In genomic region chr15:64070965-64071851, GRCh38 we compare ENCODE assay signal across 1 cellular context.
TF ChIP-seq lines count a peak whose summit lies in the region.

No MANE protein-coding gene starts in this region.

TF ChIP-seq in K562, 482 proteins besides CTCF, POLR2A, EP300 and RAD21 (continued from another document and continues in another):
- TF ChIP-seq, protein P1, sequence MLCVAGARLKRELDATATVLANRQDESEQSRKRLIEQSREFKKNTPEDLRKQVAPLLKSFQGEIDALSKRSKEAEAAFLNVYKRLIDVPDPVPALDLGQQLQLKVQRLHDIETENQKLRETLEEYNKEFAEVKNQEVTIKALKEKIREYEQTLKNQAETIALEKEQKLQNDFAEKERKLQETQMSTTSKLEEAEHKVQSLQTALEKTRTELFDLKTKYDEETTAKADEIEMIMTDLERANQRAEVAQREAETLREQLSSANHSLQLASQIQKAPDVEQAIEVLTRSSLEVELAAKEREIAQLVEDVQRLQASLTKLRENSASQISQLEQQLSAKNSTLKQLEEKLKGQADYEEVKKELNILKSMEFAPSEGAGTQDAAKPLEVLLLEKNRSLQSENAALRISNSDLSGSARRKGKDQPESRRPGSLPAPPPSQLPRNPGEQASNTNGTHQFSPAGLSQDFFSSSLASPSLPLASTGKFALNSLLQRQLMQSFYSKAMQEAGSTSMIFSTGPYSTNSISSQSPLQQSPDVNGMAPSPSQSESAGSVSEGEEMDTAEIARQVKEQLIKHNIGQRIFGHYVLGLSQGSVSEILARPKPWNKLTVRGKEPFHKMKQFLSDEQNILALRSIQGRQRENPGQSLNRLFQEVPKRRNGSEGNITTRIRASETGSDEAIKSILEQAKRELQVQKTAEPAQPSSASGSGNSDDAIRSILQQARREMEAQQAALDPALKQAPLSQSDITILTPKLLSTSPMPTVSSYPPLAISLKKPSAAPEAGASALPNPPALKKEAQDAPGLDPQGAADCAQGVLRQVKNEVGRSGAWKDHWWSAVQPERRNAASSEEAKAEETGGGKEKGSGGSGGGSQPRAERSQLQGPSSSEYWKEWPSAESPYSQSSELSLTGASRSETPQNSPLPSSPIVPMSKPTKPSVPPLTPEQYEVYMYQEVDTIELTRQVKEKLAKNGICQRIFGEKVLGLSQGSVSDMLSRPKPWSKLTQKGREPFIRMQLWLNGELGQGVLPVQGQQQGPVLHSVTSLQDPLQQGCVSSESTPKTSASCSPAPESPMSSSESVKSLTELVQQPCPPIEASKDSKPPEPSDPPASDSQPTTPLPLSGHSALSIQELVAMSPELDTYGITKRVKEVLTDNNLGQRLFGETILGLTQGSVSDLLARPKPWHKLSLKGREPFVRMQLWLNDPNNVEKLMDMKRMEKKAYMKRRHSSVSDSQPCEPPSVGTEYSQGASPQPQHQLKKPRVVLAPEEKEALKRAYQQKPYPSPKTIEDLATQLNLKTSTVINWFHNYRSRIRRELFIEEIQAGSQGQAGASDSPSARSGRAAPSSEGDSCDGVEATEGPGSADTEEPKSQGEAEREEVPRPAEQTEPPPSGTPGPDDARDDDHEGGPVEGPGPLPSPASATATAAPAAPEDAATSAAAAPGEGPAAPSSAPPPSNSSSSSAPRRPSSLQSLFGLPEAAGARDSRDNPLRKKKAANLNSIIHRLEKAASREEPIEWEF (CRISPR knock-in tag; IDR thresholded peaks at IDR 0.05) = peak; percentile 68
- TF ChIP-seq NFIC (IDR thresholded peaks at IDR 0.05) (no peak), SMARCA5 (IDR thresholded peaks at IDR 0.05) (no peak), NR2C2 (CRISPR knock-in tag; IDR thresholded peaks at IDR 0.05) (no peak), NR2C2 (tag; IDR thresholded peaks at IDR 0.05) (peak; percentile 55; the same call in 1 of the 2 replicates), ZNF3 (CRISPR knock-in tag; IDR thresholded peaks at IDR 0.05) (no peak), SMC3 (conservative IDR thresholded peaks at IDR 0.05; ENCODE audit: insufficient read depth, low read depth, low read length) (no peak), KLF16 (IDR thresholded peaks at IDR 0.05) (no peak), ZNF77 (CRISPR knock-in tag; IDR thresholded peaks at IDR 0.05) (no peak), TFAP4 (CRISPR knock-in tag; IDR thresholded peaks at IDR 0.05; ENCODE audit: borderline replicate concordance) (no peak), PRPF4 (IDR thresholded peaks at IDR 0.05; ENCODE audit: insufficient read depth, low read depth, low read length, poor library complexity, severe bottlenecking) (no peak), DPF2 (IDR thresholded peaks at IDR 0.05) (peak; percentile 29; the same call in 1 of the 2 replicates), RBM22 (IDR thresholded peaks at IDR 0.05; ENCODE audit: low read depth, low read length, poor library complexity, severe bottlenecking) (no peak), NR2C1 (IDR thresholded peaks at IDR 0.05) (no peak), NR2C1 (tag; IDR thresholded peaks at IDR 0.05) (peak; percentile 35; the same call in 1 of the 2 replicates), LCOR (CRISPR knock-in tag; IDR thresholded peaks at IDR 0.05) (no peak), RBBP5 (IDR thresholded peaks at IDR 0.05; ENCODE audit: borderline replicate concordance, insufficient read depth, low read length, poor library complexity, severe bottlenecking) (peak; percentile 20), ZNF592 (IDR thresholded peaks at IDR 0.05) (no peak), RHOXF2B (CRISPR knock-in tag; conservative IDR thresholded peaks at IDR 0.05) (no peak), CREB1 (IDR thresholded peaks at IDR 0.05) (no peak), CREB1 (CRISPR knock-in tag; IDR thresholded peaks at IDR 0.05) (no peak), PKNOX1 (IDR thresholded peaks at IDR 0.05) (0 out of 2 replicates have a peak, but pooled peaks have one; percentile 16), ZNF699 (CRISPR knock-in tag; IDR thresholded peaks at IDR 0.05; ENCODE audit: insufficient replicate concordance) (no peak), DACH1 (IDR thresholded peaks at IDR 0.05; ENCODE audit: partially characterized antibody) (no peak)
- TF ChIP-seq, protein P2, sequence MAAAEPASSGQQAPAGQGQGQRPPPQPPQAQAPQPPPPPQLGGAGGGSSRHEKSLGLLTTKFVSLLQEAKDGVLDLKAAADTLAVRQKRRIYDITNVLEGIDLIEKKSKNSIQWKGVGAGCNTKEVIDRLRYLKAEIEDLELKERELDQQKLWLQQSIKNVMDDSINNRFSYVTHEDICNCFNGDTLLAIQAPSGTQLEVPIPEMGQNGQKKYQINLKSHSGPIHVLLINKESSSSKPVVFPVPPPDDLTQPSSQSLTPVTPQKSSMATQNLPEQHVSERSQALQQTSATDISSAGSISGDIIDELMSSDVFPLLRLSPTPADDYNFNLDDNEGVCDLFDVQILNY (CRISPR knock-in tag; IDR thresholded peaks at IDR 0.05) = no peak
- TF ChIP-seq, protein P3, sequence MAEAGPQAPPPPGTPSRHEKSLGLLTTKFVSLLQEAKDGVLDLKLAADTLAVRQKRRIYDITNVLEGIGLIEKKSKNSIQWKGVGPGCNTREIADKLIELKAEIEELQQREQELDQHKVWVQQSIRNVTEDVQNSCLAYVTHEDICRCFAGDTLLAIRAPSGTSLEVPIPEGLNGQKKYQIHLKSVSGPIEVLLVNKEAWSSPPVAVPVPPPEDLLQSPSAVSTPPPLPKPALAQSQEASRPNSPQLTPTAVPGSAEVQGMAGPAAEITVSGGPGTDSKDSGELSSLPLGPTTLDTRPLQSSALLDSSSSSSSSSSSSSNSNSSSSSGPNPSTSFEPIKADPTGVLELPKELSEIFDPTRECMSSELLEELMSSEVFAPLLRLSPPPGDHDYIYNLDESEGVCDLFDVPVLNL (CRISPR knock-in tag; IDR thresholded peaks at IDR 0.05; ENCODE audit: low read depth) = no peak
- TF ChIP-seq, protein P4, sequence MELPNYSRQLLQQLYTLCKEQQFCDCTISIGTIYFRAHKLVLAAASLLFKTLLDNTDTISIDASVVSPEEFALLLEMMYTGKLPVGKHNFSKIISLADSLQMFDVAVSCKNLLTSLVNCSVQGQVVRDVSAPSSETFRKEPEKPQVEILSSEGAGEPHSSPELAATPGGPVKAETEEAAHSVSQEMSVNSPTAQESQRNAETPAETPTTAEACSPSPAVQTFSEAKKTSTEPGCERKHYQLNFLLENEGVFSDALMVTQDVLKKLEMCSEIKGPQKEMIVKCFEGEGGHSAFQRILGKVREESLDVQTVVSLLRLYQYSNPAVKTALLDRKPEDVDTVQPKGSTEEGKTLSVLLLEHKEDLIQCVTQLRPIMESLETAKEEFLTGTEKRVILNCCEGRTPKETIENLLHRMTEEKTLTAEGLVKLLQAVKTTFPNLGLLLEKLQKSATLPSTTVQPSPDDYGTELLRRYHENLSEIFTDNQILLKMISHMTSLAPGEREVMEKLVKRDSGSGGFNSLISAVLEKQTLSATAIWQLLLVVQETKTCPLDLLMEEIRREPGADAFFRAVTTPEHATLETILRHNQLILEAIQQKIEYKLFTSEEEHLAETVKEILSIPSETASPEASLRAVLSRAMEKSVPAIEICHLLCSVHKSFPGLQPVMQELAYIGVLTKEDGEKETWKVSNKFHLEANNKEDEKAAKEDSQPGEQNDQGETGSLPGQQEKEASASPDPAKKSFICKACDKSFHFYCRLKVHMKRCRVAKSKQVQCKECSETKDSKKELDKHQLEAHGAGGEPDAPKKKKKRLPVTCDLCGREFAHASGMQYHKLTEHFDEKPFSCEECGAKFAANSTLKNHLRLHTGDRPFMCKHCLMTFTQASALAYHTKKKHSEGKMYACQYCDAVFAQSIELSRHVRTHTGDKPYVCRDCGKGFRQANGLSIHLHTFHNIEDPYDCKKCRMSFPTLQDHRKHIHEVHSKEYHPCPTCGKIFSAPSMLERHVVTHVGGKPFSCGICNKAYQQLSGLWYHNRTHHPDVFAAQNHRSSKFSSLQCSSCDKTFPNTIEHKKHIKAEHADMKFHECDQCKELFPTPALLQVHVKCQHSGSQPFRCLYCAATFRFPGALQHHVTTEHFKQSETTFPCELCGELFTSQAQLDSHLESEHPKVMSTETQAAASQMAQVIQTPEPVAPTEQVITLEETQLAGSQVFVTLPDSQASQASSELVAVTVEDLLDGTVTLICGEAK (IDR thresholded peaks at IDR 0.05) = 0 out of 2 replicates have a peak, but pooled peaks have one; percentile 44
- TF ChIP-seq, protein P4 (CRISPR knock-in tag; IDR thresholded peaks at IDR 0.05) = no peak
- TF ChIP-seq, protein P5, sequence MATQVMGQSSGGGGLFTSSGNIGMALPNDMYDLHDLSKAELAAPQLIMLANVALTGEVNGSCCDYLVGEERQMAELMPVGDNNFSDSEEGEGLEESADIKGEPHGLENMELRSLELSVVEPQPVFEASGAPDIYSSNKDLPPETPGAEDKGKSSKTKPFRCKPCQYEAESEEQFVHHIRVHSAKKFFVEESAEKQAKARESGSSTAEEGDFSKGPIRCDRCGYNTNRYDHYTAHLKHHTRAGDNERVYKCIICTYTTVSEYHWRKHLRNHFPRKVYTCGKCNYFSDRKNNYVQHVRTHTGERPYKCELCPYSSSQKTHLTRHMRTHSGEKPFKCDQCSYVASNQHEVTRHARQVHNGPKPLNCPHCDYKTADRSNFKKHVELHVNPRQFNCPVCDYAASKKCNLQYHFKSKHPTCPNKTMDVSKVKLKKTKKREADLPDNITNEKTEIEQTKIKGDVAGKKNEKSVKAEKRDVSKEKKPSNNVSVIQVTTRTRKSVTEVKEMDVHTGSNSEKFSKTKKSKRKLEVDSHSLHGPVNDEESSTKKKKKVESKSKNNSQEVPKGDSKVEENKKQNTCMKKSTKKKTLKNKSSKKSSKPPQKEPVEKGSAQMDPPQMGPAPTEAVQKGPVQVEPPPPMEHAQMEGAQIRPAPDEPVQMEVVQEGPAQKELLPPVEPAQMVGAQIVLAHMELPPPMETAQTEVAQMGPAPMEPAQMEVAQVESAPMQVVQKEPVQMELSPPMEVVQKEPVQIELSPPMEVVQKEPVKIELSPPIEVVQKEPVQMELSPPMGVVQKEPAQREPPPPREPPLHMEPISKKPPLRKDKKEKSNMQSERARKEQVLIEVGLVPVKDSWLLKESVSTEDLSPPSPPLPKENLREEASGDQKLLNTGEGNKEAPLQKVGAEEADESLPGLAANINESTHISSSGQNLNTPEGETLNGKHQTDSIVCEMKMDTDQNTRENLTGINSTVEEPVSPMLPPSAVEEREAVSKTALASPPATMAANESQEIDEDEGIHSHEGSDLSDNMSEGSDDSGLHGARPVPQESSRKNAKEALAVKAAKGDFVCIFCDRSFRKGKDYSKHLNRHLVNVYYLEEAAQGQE (CRISPR knock-in tag; IDR thresholded peaks at IDR 0.05; ENCODE audit: low read depth) = no peak
